10 cellular contexts compared by ENCODE assay signal in genomic region chr5:141001854-141002666, GRCh38. TPM values are rescaled to one million over a fixed set of nuclear protein-coding genes. Genes with fewer than 3 reads are reported as not detected.
DNase-seq lines count a peak whose midpoint lies in the region; ATAC-seq and TF ChIP-seq lines count a peak whose summit lies in the region.
"Had no signal": no experiment of that assay in that cellular context is flagged by ENCODE, and none has a peak within 500 bp of the region (broad histone marks: within the 10 kb centered on the region; RNA-seq: fewer than 3 reads in every experiment).

No MANE protein-coding gene starts in this region.

- H3K27ac ChIP-seq in A673 (ENCODE audit: low read depth, low read length, poor library complexity, severe bottlenecking) (peak overlapping the region; percentile 91), mesendoderm (ENCODE audit: low read depth, low read length) (peak overlapping the region; percentile 73)

- H3K4me1 Mint-ChIP-seq in MCF 10A (ENCODE audit: insufficient read depth, unreplicated experiment) = peaks cover 30% of the 10 kb centered on the region
- peaks cover 3 to 8% of the 10 kb centered on the region in 2 donors for H3K4me1 Mint-ChIP-seq in stimulated activated naive B cell treated with anti-CD40 and anti-IgM and Interleukin-4, amounts not matched to agents 10 μg/mL and 1 μg/mL and 100 μg/mL, for 72 hours

- H2AK5ac ChIP-seq in mesendoderm (ENCODE audit: low read length) = no peak overlapping the region

- no peak for TF ChIP-seq CTCF in A673 (conservative IDR thresholded peaks at IDR 0.05; ENCODE audit: low read depth, low read length)
- TF ChIP-seq CTCF in MCF 10A (IDR thresholded peaks at IDR 0.05; ENCODE audit: unreplicated experiment) = no peak

- peaks cover 72% of the 10 kb centered on the region for H3K4me1 ChIP-seq in A673 (ENCODE audit: insufficient read depth, low read length, poor library complexity, severe bottlenecking)
- H3K4me1 ChIP-seq in mesendoderm (ENCODE audit: control insufficient read depth, low read depth, low read length) = peaks cover 8% of the 10 kb centered on the region

- H4K8ac ChIP-seq in mesendoderm (ENCODE audit: low read depth, low read length) = no peak overlapping the region

- no peak overlapping the region for H2BK5ac ChIP-seq in mesendoderm (ENCODE audit: low read length)

- POLR2A ChIA-PET in A673 (lab: Charles Lee; ENCODE audit: low non-redundant PET) = interaction anchor here (1.3 kb wide), 1 partner anchor 38 kb away, joined by 4 read pairs; no protein-coding TSS in a partner anchor
- POLR2A ChIA-PET in MCF 10A (lab: Yijun Ruan, JAX) = interaction anchor here (0.5 to 8.1 kb wide), 24 partner anchors 10 to 1169 kb away, joined by 3 to 146 read pairs (median 4); partner anchors contain the start of genes IK, NDUFA2, PCDHAC1 and PCDHAC2

- DNase-seq in A673 (ENCODE audit: low spot score) = peak; percentile 98
- DNase-seq in NCI-H1092 treated with DMSO at 0.1 percent for 48 hours (lab: John Stamatoyannopoulos, UW) = peak; percentile 44
- peak; percentile 56 for DNase-seq in MCF 10A (ENCODE audit: unreplicated experiment)
- DNase-seq in mesendoderm = peak; percentile 57
- no peak for DNase-seq in stimulated activated naive B cell treated with anti-CD40 and anti-IgM and Interleukin-4, amounts not matched to agents 10 μg/mL and 1 μg/mL and 100 μg/mL, for 72 hours
- DNase-seq in activated CD8-positive, alpha-beta memory T cell treated with anti-CD3 and anti-CD28 coated beads for 24 hours = no peak
- DNase-seq in NCI-H1048 (lab: John Stamatoyannopoulos, UW) = no peak
- DNase-seq: GDM1 had no signal

- intact Hi-C loops in A673 (cut with micrococcal nuclease; ENCODE audit: unreplicated experiment) = loop anchor here (1.0 to 5.0 kb wide), 2 partner anchors 35 to 38 kb away; partner anchors contain the start of gene PCDHAC2
- intact Hi-C loops in MCF 10A (cut with micrococcal nuclease) = loop anchor here (5.0 kb wide), 1 partner anchor 35 kb away; the partner anchor contains the start of gene PCDHAC2

- H2BK120ac ChIP-seq in mesendoderm (ENCODE audit: low read depth, low read length) = peak overlapping the region; percentile 17

- H2BK15ac ChIP-seq in mesendoderm (replicated peaks; ENCODE audit: low read depth) = peak overlapping the region; percentile 21

- no peak for ATAC-seq in stimulated activated naive B cell treated with anti-CD40 and anti-IgM and Interleukin-4, amounts not matched to agents 10 μg/mL and 1 μg/mL and 100 μg/mL, for 72 hours (replicated peaks)
- ATAC-seq in GM18511 (IDR thresholded peaks at IDR 0.05; ENCODE audit: unreplicated experiment) = no peak

- H3K27me3 Mint-ChIP-seq in MCF 10A (ENCODE audit: insufficient read depth, unreplicated experiment) = no peaks in the 10 kb centered on the region
- peaks cover 28 to 31% of the 10 kb centered on the region in 2 donors for H3K27me3 Mint-ChIP-seq in stimulated activated naive B cell treated with anti-CD40 and anti-IgM and Interleukin-4, amounts not matched to agents 10 μg/mL and 1 μg/mL and 100 μg/mL, for 72 hours

- CTCF ChIA-PET in A673 (lab: Charles Lee) (no interaction called here), MCF 10A (lab: Yijun Ruan, JAX) (interaction anchor here (0.6 to 8.3 kb wide), 6 partner anchors 9 to 221 kb away, joined by 3 to 74 read pairs (median 12); partner anchors contain the start of genes PCDHA12 and PCDHAC1)

- H3K79me1 ChIP-seq in mesendoderm (ENCODE audit: low read length) = no peaks in the 10 kb centered on the region

- H3K18ac ChIP-seq in mesendoderm (ENCODE audit: low read length) = peak overlapping the region; percentile 87

- H3K9me3 ChIP-seq in A673 (ENCODE audit: low read depth, low read length, poor library complexity, severe bottlenecking) = no peaks in the 10 kb centered on the region

- BruUV-seq in A673 (replicated peaks; lab: Mats Ljungman, UMichigan) (no TSS peak), MCF 10A (replicated peaks; lab: Mats Ljungman, UMichigan) (TSS peak; percentile 70)

- H3K79me2 ChIP-seq in mesendoderm (ENCODE audit: control insufficient read depth, insufficient read depth, low read length) = no peaks in the 10 kb centered on the region

- H3K56ac ChIP-seq in mesendoderm (ENCODE audit: low read length) = peak overlapping the region; percentile 40

- H4K5ac ChIP-seq in mesendoderm (ENCODE audit: low read length) = no peak overlapping the region

- H3K27me3 ChIP-seq in A673 (replicated peaks; ENCODE audit: insufficient read depth, low read depth, low read length, poor library complexity) = no peaks in the 10 kb centered on the region
- H3K27me3 ChIP-seq in mesendoderm (ENCODE audit: insufficient read depth, low read length, poor library complexity) = no peaks in the 10 kb centered on the region

- H3K4me2 ChIP-seq in mesendoderm (ENCODE audit: low read length) = peak overlapping the region; percentile 57

- WGBS in mesendoderm (ENCODE audit: extremely low coverage, insufficient coverage, low lambda C conversion rate) = no CpG with 5 or more reads among the region's 19 CpGs

- H3K27ac Mint-ChIP-seq in MCF 10A (ENCODE audit: low read depth, unreplicated experiment) = peak overlapping the region; percentile 94
- no peak overlapping the region for H3K27ac Mint-ChIP-seq in stimulated activated naive B cell treated with anti-CD40 and anti-IgM and Interleukin-4, amounts not matched to agents 10 μg/mL and 1 μg/mL and 100 μg/mL, for 72 hours

- peaks cover 12% of the 10 kb centered on the region for H3K36me3 Mint-ChIP-seq in MCF 10A (ENCODE audit: insufficient read depth, unreplicated experiment)
- H3K36me3 Mint-ChIP-seq in stimulated activated naive B cell treated with anti-CD40 and anti-IgM and Interleukin-4, amounts not matched to agents 10 μg/mL and 1 μg/mL and 100 μg/mL, for 72 hours = no peaks in the 10 kb centered on the region

- H3K23ac ChIP-seq in mesendoderm (ENCODE audit: low read length) = no peak overlapping the region

- H3K4me3 ChIP-seq in A673 (ENCODE audit: low read depth, low read length, poor library complexity, severe bottlenecking) (peak overlapping the region; percentile 38), mesendoderm (ENCODE audit: low read length) (peak overlapping the region; percentile 32)

- peak overlapping the region; percentile 74 for H3K4me3 Mint-ChIP-seq in MCF 10A (ENCODE audit: unreplicated experiment)
- H3K4me3 Mint-ChIP-seq in stimulated activated naive B cell treated with anti-CD40 and anti-IgM and Interleukin-4, amounts not matched to agents 10 μg/mL and 1 μg/mL and 100 μg/mL, for 72 hours = no peak overlapping the region

- no peaks in the 10 kb centered on the region for H3K9me3 Mint-ChIP-seq in MCF 10A (ENCODE audit: unreplicated experiment)
- no peaks in the 10 kb centered on the region for H3K9me3 Mint-ChIP-seq in stimulated activated naive B cell treated with anti-CD40 and anti-IgM and Interleukin-4, amounts not matched to agents 10 μg/mL and 1 μg/mL and 100 μg/mL, for 72 hours

- H3K9ac ChIP-seq in mesendoderm (ENCODE audit: low read length) = peak overlapping the region; percentile 58

- H3K36me3 ChIP-seq in A673 (ENCODE audit: insufficient read depth, low read length, poor library complexity, severe bottlenecking) (no peaks in the 10 kb centered on the region), mesendoderm (ENCODE audit: control insufficient read depth, insufficient read depth, low read length) (no peaks in the 10 kb centered on the region)

- H3K4ac ChIP-seq in mesendoderm (ENCODE audit: low read depth, low read length) = no peak overlapping the region

RNA-seq across cellular contexts. Expression of gene PCDHAC2, which starts 35.8 kb away (rescaled TPM):
- total RNA-seq in A673 (2021) (6.8 and 7.1 TPM in 2 replicates), MCF 10A (2022) (9.3 and 12.3 TPM in 2 replicates)
- 3.8 TPM for polyA plus RNA-seq in mesendoderm (2013, experiment 1 of 2)
- polyA plus RNA-seq in mesendoderm (2013, experiment 2 of 2) = 5.2 TPM

RNA-seq across cellular contexts. Expression of gene PCDHB1, which starts 49.1 kb away (rescaled TPM):
- 0.04 and 0.06 TPM in 2 replicates for total RNA-seq in A673 (2021)
- not detected in 2 replicates for total RNA-seq in MCF 10A (2022)
- 0.03 TPM for polyA plus RNA-seq in mesendoderm (2013, experiment 1 of 2)
- 0.07 TPM for polyA plus RNA-seq in mesendoderm (2013, experiment 2 of 2)
- total RNA-seq: NCI-H460 had no signal

Comparison
In these comparisons a context has a peak if more than half of its experiments do, and no peak if none do; other contexts are left out.
1. DNase-seq: peak in A673 (single experiment), NCI-H1092 treated with DMSO at 0.1 percent for 48 hours (single experiment), MCF 10A (single experiment) and mesendoderm (single experiment); none in stimulated activated naive B cell treated with anti-CD40 and anti-IgM and Interleukin-4, amounts not matched to agents 10 μg/mL and 1 μg/mL and 100 μg/mL, for 72 hours (single experiment), activated CD8-positive, alpha-beta memory T cell treated with anti-CD3 and anti-CD28 coated beads for 24 hours (single experiment) and NCI-H1048 (single experiment).